23 cellular contexts compared by ENCODE assay signal in genomic region chr1:227540170-227541098, GRCh38. TPM values are rescaled to one million over a fixed set of nuclear protein-coding genes. Genes with fewer than 3 reads are reported as not detected.
DNase-seq lines count a peak whose midpoint lies in the region; ATAC-seq and TF ChIP-seq lines count a peak whose summit lies in the region.
"Had no signal": no experiment of that assay in that cellular context is flagged by ENCODE, and none has a peak within 500 bp of the region (broad histone marks: within the 10 kb centered on the region; RNA-seq: fewer than 3 reads in every experiment).

No MANE protein-coding gene starts in this region.

- H3K4me1 ChIP-seq in CD8-positive, alpha-beta memory T cell (ENCODE audit: insufficient read depth, low read length): peaks cover 6% of the 10 kb centered on the region
- no peaks in the 10 kb centered on the region for H3K4me1 ChIP-seq in foreskin keratinocyte
- H3K4me1 ChIP-seq: SJCRH30 had no signal

- CTCF ChIA-PET in CD8-positive, alpha-beta memory T cell (lab: Charles Lee): interaction anchor here (1.0 to 1.3 kb wide), 2 partner anchors 23 to 86 kb away, joined by 3 read pairs; partner anchors contain the start of gene ZNF678

- peak overlapping the region; percentile 63 for H3K4me3 Mint-ChIP-seq in activated T-cell treated with anti-CD3 and anti-CD28 coated beads, Interleukin-2, amount 50 U/mL, for 4 hours
- H3K4me3 Mint-ChIP-seq in CD8-positive, alpha-beta memory T cell: peak overlapping the region in 4 of 7 donors; percentile 41 to 65 (median 52)
- H3K4me3 Mint-ChIP-seq in effector memory CD8-positive, alpha-beta T cell: peak overlapping the region; percentile 48 to 56

- no peaks in the 10 kb centered on the region for H3K27me3 ChIP-seq in CD8-positive, alpha-beta memory T cell (ENCODE audit: insufficient read depth, low read length, poor library complexity, severe bottlenecking)
- no peaks in the 10 kb centered on the region for H3K27me3 ChIP-seq in foreskin keratinocyte
- H3K27me3 ChIP-seq: esophagus squamous epithelium, gastrocnemius medialis, hepatocyte, SJCRH30 had no signal

- no peak for ATAC-seq in activated T-cell treated with anti-CD3 and anti-CD28 coated beads, Interleukin-2, amount 50 U/mL, for 4 hours
- no peak for ATAC-seq in effector memory CD8-positive, alpha-beta T cell (replicated peaks)
- no peak for ATAC-seq in foreskin keratinocyte
- no peak for ATAC-seq in GM19463 (IDR thresholded peaks at IDR 0.05; ENCODE audit: unreplicated experiment)
- ATAC-seq: activated CD4-positive, CD25-positive, alpha-beta regulatory T cell treated with anti-CD3 and anti-CD28 coated beads, Interleukin-2, amount 50 U/mL, for 24 hours; gastrocnemius medialis; K562 had no signal

- intact Hi-C loops in posterior vena cava (cut with DNase I): no loop called here

- no peak overlapping the region for H3K27ac Mint-ChIP-seq in CD8-positive, alpha-beta memory T cell
- no peak overlapping the region for H3K27ac Mint-ChIP-seq in effector memory CD8-positive, alpha-beta T cell
- H3K27ac Mint-ChIP-seq: activated CD4-positive, alpha-beta memory T cell treated with anti-CD3 and anti-CD28 coated beads for 36 hours had no signal

- POLR2A ChIA-PET in CD8-positive, alpha-beta memory T cell (lab: Charles Lee): no interaction called here

- H3K9me3 ChIP-seq in CD8-positive, alpha-beta memory T cell (ENCODE audit: low read length): no peaks in the 10 kb centered on the region
- H3K9me3 ChIP-seq: esophagus squamous epithelium, SJCRH30 had no signal

- no peak for TF ChIP-seq CTCF in foreskin keratinocyte (conservative IDR thresholded peaks at IDR 0.05)

- no peaks in the 10 kb centered on the region for H3K9me3 Mint-ChIP-seq in activated T-cell treated with anti-CD3 and anti-CD28 coated beads, Interleukin-2, amount 50 U/mL, for 4 hours
- H3K9me3 Mint-ChIP-seq in CD8-positive, alpha-beta memory T cell: peaks cover 0 to 5% (median 0%) of the 10 kb centered on the region in 5 donors
- H3K9me3 Mint-ChIP-seq in effector memory CD8-positive, alpha-beta T cell: no peaks in the 10 kb centered on the region
- H3K9me3 Mint-ChIP-seq: activated CD4-positive, alpha-beta memory T cell treated with anti-CD3 and anti-CD28 coated beads for 36 hours had no signal

- H3K27me3 Mint-ChIP-seq in activated T-cell treated with anti-CD3 and anti-CD28 coated beads, Interleukin-2, amount 50 U/mL, for 4 hours (ENCODE audit: low read depth): peaks cover 1% of the 10 kb centered on the region
- peaks cover 3 to 10% of the 10 kb centered on the region in 2 donors for H3K27me3 Mint-ChIP-seq in CD8-positive, alpha-beta memory T cell
- peaks cover 0 to 3% of the 10 kb centered on the region in 2 donors for H3K27me3 Mint-ChIP-seq in effector memory CD8-positive, alpha-beta T cell
- H3K27me3 Mint-ChIP-seq: activated CD4-positive, alpha-beta memory T cell treated with anti-CD3 and anti-CD28 coated beads for 36 hours had no signal

- no peaks in the 10 kb centered on the region for H3K36me3 Mint-ChIP-seq in activated T-cell treated with anti-CD3 and anti-CD28 coated beads, Interleukin-2, amount 50 U/mL, for 4 hours (ENCODE audit: insufficient read depth)
- H3K36me3 Mint-ChIP-seq in CD8-positive, alpha-beta memory T cell: peaks cover 0 to 10% (median under 1%) of the 10 kb centered on the region in 3 donors
- H3K36me3 Mint-ChIP-seq in effector memory CD8-positive, alpha-beta T cell (ENCODE audit: insufficient read depth): peaks cover 6% of the 10 kb centered on the region
- H3K36me3 Mint-ChIP-seq: activated CD4-positive, alpha-beta memory T cell treated with anti-CD3 and anti-CD28 coated beads for 36 hours had no signal

- H3K4me1 Mint-ChIP-seq in activated T-cell treated with anti-CD3 and anti-CD28 coated beads, Interleukin-2, amount 50 U/mL, for 4 hours (ENCODE audit: low read depth): peaks cover 5% of the 10 kb centered on the region
- peaks cover 5 to 11% (median 6%) of the 10 kb centered on the region in 3 donors for H3K4me1 Mint-ChIP-seq in CD8-positive, alpha-beta memory T cell
- peaks cover 0 to 6% of the 10 kb centered on the region in 2 donors for H3K4me1 Mint-ChIP-seq in effector memory CD8-positive, alpha-beta T cell (ENCODE audit: low read depth in 2 of 2)

- no peak overlapping the region for H3K4me3 ChIP-seq in CD8-positive, alpha-beta memory T cell (ENCODE audit: low read length)
- H3K4me3 ChIP-seq: GM23248, hepatocyte, K562, SJCRH30 had no signal

- no peak for DNase-seq in activated T-cell treated with anti-CD3 and anti-CD28 coated beads, Interleukin-2, amount 50 U/mL, for 4 hours
- DNase-seq in activated T-cell treated with anti-CD3 and anti-CD28 coated beads, Interleukin-2, amount 50 U/mL, for 48 hours: no peak
- DNase-seq in CD8-positive, alpha-beta memory T cell: peak in 1 of 5 donors; percentile 43
- no peak for DNase-seq in effector memory CD8-positive, alpha-beta T cell
- peak; percentile 55 for DNase-seq in posterior vena cava (ENCODE audit: low spot score)
- DNase-seq in foreskin keratinocyte: no peak
- DNase-seq in NCI-H187 treated with DMSO at 0.1 percent for 48 hours (lab: John Stamatoyannopoulos, UW): no peak
- DNase-seq: activated CD4-positive, alpha-beta memory T cell treated with anti-CD3 and anti-CD28 coated beads for 36 hours; activated CD8-positive, alpha-beta memory T cell treated with anti-CD3 and anti-CD28 coated beads, Interleukin-2, amount 50 U/mL, for 48 hours; amniotic stem cell; esophagus squamous epithelium; gastrocnemius medialis; GM23248; left ventricle myocardium inferior; midbrain; NCI-H1417; NCI-H510A; SJCRH30; stimulated activated CD8-positive, alpha-beta memory T cell treated with anti-CD3 and anti-CD28 coated beads, Interleukin-4, amount 100 ng/mL, for 48 hours had no signal

- H3K27ac ChIP-seq in CD8-positive, alpha-beta memory T cell (ENCODE audit: low read depth, low read length): no peak overlapping the region
- H3K27ac ChIP-seq in foreskin keratinocyte: no peak overlapping the region
- H3K27ac ChIP-seq: esophagus squamous epithelium, GM23248, hepatocyte, left ventricle myocardium inferior, SJCRH30 had no signal

- no peaks in the 10 kb centered on the region for H3K36me3 ChIP-seq in CD8-positive, alpha-beta memory T cell (ENCODE audit: insufficient read depth, low read length)
- H3K36me3 ChIP-seq: esophagus squamous epithelium, gastrocnemius medialis, left ventricle myocardium inferior, SJCRH30 had no signal

RNA-seq across cellular contexts. Expression of gene ZNF678, which starts 22.9 kb away (rescaled TPM):
- 1 to 10 TPM; 8.0 to 9.6 (median 9.1) TPM for total RNA-seq in activated T-cell treated with anti-CD3 and anti-CD28 coated beads, Interleukin-2, amount 50 U/mL, for 4 hours
- total RNA-seq in CD8-positive, alpha-beta memory T cell: 1 to 10 TPM; 8.2 to 8.5 TPM
- polyA plus RNA-seq in CD8-positive, alpha-beta memory T cell: 4.0 TPM
- total RNA-seq in posterior vena cava (1 to 10 TPM; 5.6 to 6.2 TPM), foreskin keratinocyte (4.2 TPM in 2 replicates)
- polyA plus RNA-seq in foreskin keratinocyte: 0.56 and 0.58 TPM in 2 replicates
